20 cellular contexts compared by ENCODE assay signal in the genomic region with DNA sequence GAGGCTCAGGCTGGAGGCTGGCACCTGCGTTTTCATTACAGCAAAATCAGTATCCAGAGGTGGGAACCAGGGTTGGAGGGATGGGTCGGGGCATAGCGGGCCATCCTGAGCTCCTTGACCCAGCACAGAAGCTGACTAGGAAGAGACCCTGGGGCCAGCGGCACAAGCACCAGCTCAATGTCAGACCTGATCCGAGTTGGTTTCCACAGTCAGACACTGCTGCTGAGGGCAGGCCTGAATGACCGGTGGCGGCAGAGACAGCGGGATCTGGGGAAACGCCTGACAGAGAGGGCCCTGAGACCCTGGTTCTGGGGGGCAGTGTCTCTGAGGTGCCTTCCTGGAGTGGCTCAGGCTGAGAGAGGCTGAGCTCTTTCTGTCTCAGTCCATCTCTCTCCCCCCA.
A peak's percentile ranks its signal among the peaks of the same experiment; 100 is the strongest.
DNase-seq lines count a peak whose midpoint lies in the region; ATAC-seq and TF ChIP-seq lines count a peak whose summit lies in the region.
"Had no signal": no experiment of that assay in that cellular context is flagged by ENCODE, and none has a peak within 500 bp of the region (broad histone marks: within the 10 kb centered on the region; RNA-seq: fewer than 3 reads in every experiment).

No MANE protein-coding gene starts in this region.

- H3K9ac ChIP-seq in BLaER1 (no peak overlapping the region), endodermal cell (ENCODE audit: extremely low read depth, low read length, poor library complexity, severe bottlenecking) (no peak overlapping the region), neuronal stem cell (ENCODE audit: low read depth, low read length, poor library complexity) (no peak overlapping the region)

- no peaks in the 10 kb centered on the region for H3K79me1 ChIP-seq in neuronal stem cell (ENCODE audit: low read depth, low read length)

- no peak overlapping the region for H3K14ac ChIP-seq in neuronal stem cell (ENCODE audit: low read length)

- H3K4me1 ChIP-seq in BLaER1 (peaks cover 34% of the 10 kb centered on the region), endodermal cell (ENCODE audit: control insufficient read depth, insufficient read depth, low read length) (no peaks in the 10 kb centered on the region), neuronal stem cell (ENCODE audit: control insufficient read depth in 2 of 2, insufficient read depth in 1 of 2, low read depth in 1 of 2, low read length in 2 of 2) (no peaks in the 10 kb centered on the region), testis (no peaks in the 10 kb centered on the region)
- H3K4me1 ChIP-seq: A549 had no signal

- no peak overlapping the region for H2BK120ac ChIP-seq in neuronal stem cell (ENCODE audit: low read depth, low read length)

- H3K36me3 ChIP-seq in BLaER1, result no peaks in the 10 kb centered on the region
- H3K36me3 ChIP-seq in endodermal cell (ENCODE audit: control insufficient read depth, insufficient read depth, low read length), result no peaks in the 10 kb centered on the region
- no peaks in the 10 kb centered on the region for H3K36me3 ChIP-seq in neuronal stem cell (replicated peaks in 1 of 2; ENCODE audit: control insufficient read depth in 2 of 2, insufficient read depth in 2 of 2, low read length in 2 of 2)
- H3K36me3 ChIP-seq in testis (ENCODE audit: low read depth, missing control alignments), result no peaks in the 10 kb centered on the region

- peak overlapping the region; percentile 85 for H3K4me2 ChIP-seq in BLaER1
- no peak overlapping the region for H3K4me2 ChIP-seq in neuronal stem cell (ENCODE audit: insufficient read depth, low read length, poor library complexity, severe bottlenecking)
- H3K4me2 ChIP-seq: A549, GM23338 had no signal

- H4K8ac ChIP-seq in neuronal stem cell (ENCODE audit: low read depth, low read length), result no peak overlapping the region

- H2BK12ac ChIP-seq in neuronal stem cell (ENCODE audit: low read length), result no peak overlapping the region

- H3K36me3 Mint-ChIP-seq in endodermal cell (ENCODE audit: low read depth), result no peaks in the 10 kb centered on the region
- H3K36me3 Mint-ChIP-seq: CD14-positive monocyte; CD8-positive, alpha-beta memory T cell had no signal

- no peak overlapping the region for H2BK5ac ChIP-seq in neuronal stem cell (ENCODE audit: low read length)

- peak; percentile 28 for DNase-seq in endodermal cell
- DNase-seq in neuronal stem cell (ENCODE audit: low spot score), result no peak
- peak; percentile 9 for DNase-seq in testis
- no peak for DNase-seq in stimulated activated CD4-positive, alpha-beta T cell treated with anti-CD3 and anti-CD28 coated beads, Interleukin-4, amount 100 ng/mL, for 24 hours
- no peak for DNase-seq in Kasumi-1 (lab: John Stamatoyannopoulos, UW)
- DNase-seq: 8988T; CD4-positive, alpha-beta T cell; CD8-positive, alpha-beta memory T cell; DMS 273 treated with DMSO at 0.1 percent for 48 hours; DMS79; EL; GDM1; H9 had no signal

- TF ChIP-seq POLR2A in testis (IDR thresholded peaks at IDR 0.05), result no peak

- no peak overlapping the region for H3K4me3 Mint-ChIP-seq in endodermal cell
- H3K4me3 Mint-ChIP-seq: CD14-positive monocyte; CD4-positive, alpha-beta T cell; CD8-positive, alpha-beta memory T cell; GM23338; H9 had no signal

- no peak overlapping the region for H4K91ac ChIP-seq in neuronal stem cell (ENCODE audit: low read depth, low read length, poor library complexity)

- 94 to 96% methylated on average over 7 to 9 of the region's 9 CpGs for WGBS in endodermal cell (ENCODE audit: insufficient coverage in 1 of 2, insufficient read length in 1 of 2), 2 experiments
- no CpG with 5 or more reads among the region's 9 CpGs for WGBS in neuronal stem cell (ENCODE audit: extremely low coverage in 2 of 2, insufficient read length in 2 of 2, insufficient replicate concordance in 1 of 2), 2 donors
- 85 to 92% methylated on average over 5 to 9 of the region's 9 CpGs for WGBS in testis, 2 donors

- no peak overlapping the region for H3K27ac Mint-ChIP-seq in endodermal cell
- H3K27ac Mint-ChIP-seq: CD14-positive monocyte; CD4-positive, alpha-beta T cell; CD8-positive, alpha-beta memory T cell; GM23338 had no signal

- no peak overlapping the region for H2AFZ ChIP-seq in neuronal stem cell (ENCODE audit: low read length)
- H2AFZ ChIP-seq: GM23338 had no signal

- H4K20me1 ChIP-seq in BLaER1, result no peaks in the 10 kb centered on the region

- no peaks in the 10 kb centered on the region for H3K9me3 ChIP-seq in BLaER1
- peaks cover 12% of the 10 kb centered on the region for H3K9me3 ChIP-seq in endodermal cell (ENCODE audit: control insufficient read depth, low read length)
- peaks cover 2 to 8% of the 10 kb centered on the region in 2 donors for H3K9me3 ChIP-seq in neuronal stem cell (replicated peaks in 1 of 2; ENCODE audit: control insufficient read depth in 2 of 2, insufficient read depth in 1 of 2, low read depth in 1 of 2, low read length in 2 of 2)
- no peaks in the 10 kb centered on the region for H3K9me3 ChIP-seq in testis
- H3K9me3 ChIP-seq: A549 had no signal

- peak overlapping the region; percentile 8 for H3K18ac ChIP-seq in neuronal stem cell (ENCODE audit: low read length)

- no peak overlapping the region for H3K4ac ChIP-seq in neuronal stem cell (ENCODE audit: low read length)

- H3K27ac ChIP-seq in BLaER1 (no peak overlapping the region), endodermal cell (ENCODE audit: low read depth, low read length) (no peak overlapping the region), neuronal stem cell (replicated peaks; ENCODE audit: low read length) (no peak overlapping the region), testis (no peak overlapping the region)
- H3K27ac ChIP-seq: A549 had no signal

- no peaks in the 10 kb centered on the region for H3K27me3 Mint-ChIP-seq in endodermal cell (ENCODE audit: insufficient read depth)
- H3K27me3 Mint-ChIP-seq: CD4-positive, alpha-beta T cell had no signal

- no peak overlapping the region for H3K4me3 ChIP-seq in BLaER1
- no peak overlapping the region for H3K4me3 ChIP-seq in endodermal cell (ENCODE audit: low read length)
- no peak overlapping the region for H3K4me3 ChIP-seq in neuronal stem cell (ENCODE audit: low read length in 2 of 2)
- H3K4me3 ChIP-seq in testis, result no peak overlapping the region
- H3K4me3 ChIP-seq: A549, GM12878, GM23338 had no signal

- TF ChIP-seq CTCF in endodermal cell (conservative IDR thresholded peaks at IDR 0.05), result no peak
- TF ChIP-seq CTCF in testis (IDR thresholded peaks at IDR 0.05), result no peak

- H3K4me1 Mint-ChIP-seq in endodermal cell, result no peaks in the 10 kb centered on the region
- H3K4me1 Mint-ChIP-seq: CD14-positive monocyte; CD8-positive, alpha-beta memory T cell; GM23338; H9 had no signal

- no peaks in the 10 kb centered on the region for H3K9me3 Mint-ChIP-seq in endodermal cell
- H3K9me3 Mint-ChIP-seq: CD4-positive, alpha-beta T cell; CD8-positive, alpha-beta memory T cell; H9 had no signal

- no peak for ATAC-seq in GM21737 (IDR thresholded peaks at IDR 0.05; ENCODE audit: unreplicated experiment)
- ATAC-seq: GM12878, GM23338, HCT116 had no signal

- H3K27me3 ChIP-seq in BLaER1, result no peaks in the 10 kb centered on the region
- no peaks in the 10 kb centered on the region for H3K27me3 ChIP-seq in endodermal cell (ENCODE audit: control insufficient read depth, insufficient read depth, low read length, poor library complexity, severe bottlenecking)
- H3K27me3 ChIP-seq in neuronal stem cell (ENCODE audit: control insufficient read depth in 3 of 3, insufficient read depth in 3 of 3, low read depth in 1 of 3, low read length in 3 of 3), result no peaks in the 10 kb centered on the region
- H3K27me3 ChIP-seq in testis, result no peaks in the 10 kb centered on the region

- H2AK5ac ChIP-seq in neuronal stem cell (ENCODE audit: low read depth, low read length), result peak overlapping the region; percentile 9

- H3K23ac ChIP-seq in neuronal stem cell (ENCODE audit: low read depth, low read length, poor library complexity), result no peak overlapping the region

- intact Hi-C loops in testis (cut with DNase I; ENCODE audit: low total_unique reads), result no loop called here

- no peak overlapping the region for H2BK15ac ChIP-seq in neuronal stem cell (ENCODE audit: low read length)

Comparison
In these comparisons a context has a peak if more than half of its experiments do, and no peak if none do; other contexts are left out.
1. DNase-seq: peak in endodermal cell (single experiment) and testis (single experiment); none in neuronal stem cell (single experiment), stimulated activated CD4-positive, alpha-beta T cell treated with anti-CD3 and anti-CD28 coated beads, Interleukin-4, amount 100 ng/mL, for 24 hours (single experiment) and Kasumi-1 (0 of 2).